ENCODE assay signal across 8 cellular contexts in the genomic region with DNA sequence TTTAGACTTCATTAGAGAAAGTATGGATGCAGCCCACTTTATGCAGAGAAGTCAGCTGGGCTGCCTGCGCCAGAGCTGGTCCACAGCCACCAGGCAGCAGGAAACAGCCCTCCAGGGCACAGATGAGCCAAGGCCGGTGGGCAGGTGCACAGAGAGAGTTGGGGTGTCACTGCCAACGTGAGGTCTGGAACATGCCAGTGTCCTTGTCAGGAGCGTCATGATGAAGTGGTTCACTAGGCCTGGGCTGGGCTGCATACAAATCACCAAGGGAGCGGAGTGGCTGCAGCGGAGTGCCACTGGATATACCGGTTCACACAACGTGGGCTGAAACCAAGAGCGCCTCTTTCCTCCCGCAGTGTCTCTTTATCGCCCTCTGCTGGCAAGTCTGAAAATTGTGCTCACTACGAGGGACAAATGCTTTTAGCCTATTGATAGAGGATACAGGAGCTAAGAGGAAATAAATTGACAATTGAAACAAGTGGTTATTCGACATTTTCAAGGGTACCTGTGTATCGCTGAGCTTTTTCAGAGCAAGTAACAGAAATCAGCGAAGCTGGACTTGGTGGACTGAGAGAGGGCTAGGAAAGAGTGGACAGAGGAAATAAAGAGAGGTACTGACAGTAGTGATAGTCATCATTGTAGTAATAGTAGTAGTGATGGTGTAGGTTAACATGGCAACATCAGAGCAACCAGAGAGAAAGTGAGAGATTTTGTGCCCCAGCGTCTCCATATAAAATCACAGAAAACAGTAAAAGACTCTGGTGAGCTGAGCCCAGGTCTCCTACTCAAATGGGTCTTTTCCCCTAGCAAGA. TPM values are rescaled to one million over a fixed set of nuclear protein-coding genes. Genes with fewer than 3 reads are reported as not detected.
DNase-seq lines count a peak whose midpoint lies in the region; ATAC-seq and TF ChIP-seq lines count a peak whose summit lies in the region.

No MANE protein-coding gene starts in this region.

- TF ChIP-seq CTCF in AG09309 (IDR thresholded peaks at IDR 0.05; ENCODE audit: control insufficient read depth, insufficient read depth, low read depth, low read length, missing control alignments): peak; percentile 96

- H3K4me3 ChIP-seq in AG09309 (ENCODE audit: control insufficient read depth, low read depth, low read length): no peak overlapping the region

- ATAC-seq in GM18870 (IDR thresholded peaks at IDR 0.05; ENCODE audit: unreplicated experiment): peak; percentile 76
- ATAC-seq in HG03439 (IDR thresholded peaks at IDR 0.05; ENCODE audit: unreplicated experiment): peak; percentile 82

- DNase-seq in AG09309 (ENCODE audit: low read depth) (peak; percentile 33), NCI-H510A treated with DMSO at 0.1 percent for 48 hours (lab: John Stamatoyannopoulos, UW) (peak; percentile 91), cerebellum (ENCODE audit: low spot score) (peak; percentile 70), kidney tubule cell (ENCODE audit: low spot score) (peak; percentile 81)
- DNase-seq in activated CD4-positive, alpha-beta T cell treated with anti-CD3 and anti-CD28 coated beads for 1 hour: peak; percentile 71
- peak; percentile 83 to 84 for DNase-seq in stimulated activated CD4-positive, alpha-beta T cell treated with anti-CD3 and anti-CD28 coated beads, Interleukin-2, amount 100 ng/mL, for 48 hours

RNA-seq across cellular contexts. Expression of a gene that starts 52.0 kb away (rescaled TPM):
- total RNA-seq in cerebellum: 38.6 TPM

RNA-seq across cellular contexts. Expression of a gene that starts 52.8 kb away (rescaled TPM):
- 19.0 TPM for total RNA-seq in cerebellum

RNA-seq across cellular contexts. Expression of a gene that starts 53.3 kb away (rescaled TPM):
- total RNA-seq in cerebellum: 47.5 TPM

Comparison
In these comparisons a context has a peak if more than half of its experiments do, and no peak if none do; other contexts are left out.
1. DNase-seq: peak in every context shown above with its lines; median percentile 91 in NCI-H510A treated with DMSO at 0.1 percent for 48 hours; 84 in stimulated activated CD4-positive, alpha-beta T cell treated with anti-CD3 and anti-CD28 coated beads, Interleukin-2, amount 100 ng/mL, for 48 hours; 81 in kidney tubule cell; 71 in activated CD4-positive, alpha-beta T cell treated with anti-CD3 and anti-CD28 coated beads for 1 hour; 70 in cerebellum; 33 in AG09309.